ENCODE assay signal across 11 cellular contexts in genomic region chr21:38817371-38818335, GRCh38. TPM values are rescaled to one million over a fixed set of nuclear protein-coding genes. Genes with fewer than 3 reads are reported as not detected.
DNase-seq lines count a peak whose midpoint lies in the region; ATAC-seq and TF ChIP-seq lines count a peak whose summit lies in the region.
"Had no signal": no experiment of that assay in that cellular context is flagged by ENCODE, and none has a peak within 500 bp of the region (broad histone marks: within the 10 kb centered on the region; RNA-seq: fewer than 3 reads in every experiment).

No MANE protein-coding gene starts in this region.

- WGBS in hepatocyte (ENCODE audit: low lambda C conversion rate, missing lambda C conversion rate), result 94% methylated on average over 14 of the region's 14 CpGs

- no peaks in the 10 kb centered on the region for H3K9me3 ChIP-seq in hepatocyte (ENCODE audit: low read depth)

- H4K20me1 ChIP-seq in hepatocyte (ENCODE audit: insufficient read depth, poor library complexity, severe bottlenecking), result peaks cover 4% of the 10 kb centered on the region

- no peaks in the 10 kb centered on the region for H3K9me2 ChIP-seq in hepatocyte (replicated peaks; ENCODE audit: insufficient read depth)

- H3K79me2 ChIP-seq in hepatocyte, result peaks cover 48% of the 10 kb centered on the region

- H3K27me3 ChIP-seq in hepatocyte, result no peaks in the 10 kb centered on the region

- H2AFZ ChIP-seq in hepatocyte, result no peak overlapping the region
- H2AFZ ChIP-seq: GM23338 had no signal

- H3K27ac ChIP-seq in hepatocyte (peak overlapping the region; percentile 71), skin epidermis (peak overlapping the region in 12 of 21 experiments; percentile 4 to 74 (median 30))
- H3K27ac ChIP-seq: HL-60 had no signal

- H3K4me3 ChIP-seq in hepatocyte, result no peak overlapping the region
- no peak overlapping the region for H3K4me3 ChIP-seq in skin epidermis
- H3K4me3 ChIP-seq: GM23338 had no signal

- ATAC-seq in HG02973 (IDR thresholded peaks at IDR 0.05; ENCODE audit: unreplicated experiment) (no peak), GM18868 (IDR thresholded peaks at IDR 0.05; ENCODE audit: unreplicated experiment) (no peak), GM19395 (IDR thresholded peaks at IDR 0.05; ENCODE audit: unreplicated experiment) (no peak)
- ATAC-seq: GM23338 had no signal

- no peak overlapping the region for H3K4me2 ChIP-seq in hepatocyte
- H3K4me2 ChIP-seq: GM23338 had no signal

- peak; percentile 86 for DNase-seq in EH (ENCODE audit: low read depth)
- DNase-seq in amniotic stem cell (lab: John Stamatoyannopoulos, UW), result peak; percentile 40
- DNase-seq in hepatocyte (ENCODE audit: low spot score), result no peak
- no peak for DNase-seq in NCI-H1092 (lab: John Stamatoyannopoulos, UW)
- DNase-seq: NCI-H2029 treated with DMSO at 0.1 percent for 48 hours had no signal

- H3K4me1 ChIP-seq in hepatocyte (ENCODE audit: insufficient read depth), result no peaks in the 10 kb centered on the region

- no peak for TF ChIP-seq CTCF in hepatocyte (IDR thresholded peaks at IDR 0.05; ENCODE audit: poor library complexity)

- peaks cover 13% of the 10 kb centered on the region for H3K36me3 ChIP-seq in hepatocyte (replicated peaks; ENCODE audit: insufficient read depth, low read depth)

RNA-seq across cellular contexts. Expression of gene ETS2, which starts 11.9 kb away (rescaled TPM):
- total RNA-seq in hepatocyte, result 91.9 and 95.1 TPM in 2 replicates
- polyA plus RNA-seq in hepatocyte, result 104 and 106 TPM in 2 replicates

Comparison
In these comparisons a context has a peak if more than half of its experiments do, and no peak if none do; other contexts are left out.
1. DNase-seq: peak in EH (single experiment) and amniotic stem cell (single experiment); none in hepatocyte (single experiment) and NCI-H1092 (single experiment).